In the genomic region with DNA sequence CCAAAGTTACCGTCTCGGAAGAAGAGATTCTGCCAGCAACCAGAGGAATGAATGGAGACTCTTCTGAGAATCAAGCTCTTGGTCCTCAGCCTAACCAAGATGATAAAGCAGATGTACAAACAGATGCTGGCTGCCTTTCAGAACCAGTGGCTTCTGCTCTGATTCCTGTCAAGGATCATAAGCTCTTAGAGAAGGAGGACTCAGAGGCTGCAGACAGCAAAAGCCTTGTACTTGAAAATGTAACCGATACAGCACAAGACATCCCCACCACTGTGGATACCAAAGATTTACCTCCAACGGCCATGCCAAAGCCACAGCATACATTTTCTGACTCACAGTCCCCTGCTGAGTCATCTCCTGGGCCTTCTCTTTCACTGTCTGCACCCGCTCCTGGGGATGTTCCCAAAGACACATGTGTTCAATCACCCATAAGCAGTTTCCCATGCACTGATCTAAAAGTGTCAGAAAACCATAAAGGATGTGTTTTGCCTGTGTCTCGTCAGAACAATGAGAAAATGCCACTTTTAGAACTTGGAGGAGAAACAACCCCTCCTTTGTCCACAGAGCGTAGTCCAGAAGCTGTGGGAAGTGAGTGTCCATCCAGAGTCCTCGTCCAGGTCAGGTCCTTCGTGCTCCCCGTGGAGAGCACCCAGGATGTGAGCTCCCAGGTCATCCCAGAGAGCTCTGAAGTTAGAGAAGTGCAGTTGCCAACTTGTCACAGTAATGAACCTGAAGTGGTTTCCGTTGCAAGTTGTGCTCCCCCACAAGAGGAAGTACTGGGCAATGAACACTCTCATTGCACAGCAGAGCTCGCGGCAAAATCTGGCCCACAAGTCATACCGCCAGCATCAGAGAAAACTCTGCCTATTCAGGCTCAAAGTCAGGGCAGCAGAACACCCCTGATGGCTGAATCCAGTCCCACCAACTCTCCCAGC, we compare ENCODE assay signal across 8 cellular contexts.
DNase-seq lines count a peak whose midpoint lies in the region; ATAC-seq and TF ChIP-seq lines count a peak whose summit lies in the region.

No MANE protein-coding gene starts in this region.

- H3K36me3 Mint-ChIP-seq in activated T-cell treated with anti-CD3 and anti-CD28 coated beads, Interleukin-2, amount 50 U/mL, for 72 hours (ENCODE audit: insufficient read depth in 2 of 2): peaks cover 3% of the 10 kb centered on the region in 2 donors
- H3K36me3 Mint-ChIP-seq in endothelial cell (ENCODE audit: low read depth, unreplicated experiment): no peaks in the 10 kb centered on the region

- H3K4me1 Mint-ChIP-seq in activated T-cell treated with anti-CD3 and anti-CD28 coated beads, Interleukin-2, amount 50 U/mL, for 72 hours (ENCODE audit: low read depth): peaks cover 95% of the 10 kb centered on the region
- no peaks in the 10 kb centered on the region for H3K4me1 Mint-ChIP-seq in endothelial cell (ENCODE audit: unreplicated experiment)

- 72 to 84% (median 80%) methylated on average over 14 of the region's 14 CpGs for WGBS in heart left ventricle, 4 donors

- H3K27ac Mint-ChIP-seq in activated T-cell treated with anti-CD3 and anti-CD28 coated beads, Interleukin-2, amount 50 U/mL, for 72 hours: peak overlapping the region; percentile 100
- no peak overlapping the region for H3K27ac Mint-ChIP-seq in endothelial cell (ENCODE audit: unreplicated experiment)

- H3K27me3 Mint-ChIP-seq in activated T-cell treated with anti-CD3 and anti-CD28 coated beads, Interleukin-2, amount 50 U/mL, for 72 hours (ENCODE audit: low read depth): no peaks in the 10 kb centered on the region
- no peaks in the 10 kb centered on the region for H3K27me3 Mint-ChIP-seq in endothelial cell (ENCODE audit: unreplicated experiment)

- no peaks in the 10 kb centered on the region for H3K9me3 Mint-ChIP-seq in activated T-cell treated with anti-CD3 and anti-CD28 coated beads, Interleukin-2, amount 50 U/mL, for 72 hours
- no peaks in the 10 kb centered on the region for H3K9me3 Mint-ChIP-seq in endothelial cell (ENCODE audit: unreplicated experiment)

- peak overlapping the region; percentile 80 to 94 (median 91) for H3K27ac ChIP-seq in Peyer's patch
- peak overlapping the region in 3 of 12 donors; percentile 9 to 90 (median 22) for H3K27ac ChIP-seq in heart left ventricle

- H3K4me3 ChIP-seq in Peyer's patch (peak overlapping the region; percentile 14 to 34 (median 20)), heart left ventricle (peak overlapping the region in 2 of 12 donors; percentile 4 to 49)

- ATAC-seq in GM18858 (IDR thresholded peaks at IDR 0.05; ENCODE audit: unreplicated experiment): peak; percentile 40
- peak; percentile 57 for ATAC-seq in HG02981 (IDR thresholded peaks at IDR 0.05; ENCODE audit: unreplicated experiment)
- peak; percentile 71 to 73 for ATAC-seq in activated T-cell treated with anti-CD3 and anti-CD28 coated beads, Interleukin-2, amount 50 U/mL, for 72 hours (replicated peaks in 1 of 2)
- peak; percentile 42 to 74 (median 64) for ATAC-seq in heart left ventricle

- TF ChIP-seq CTCF in Peyer's patch (IDR thresholded peaks at IDR 0.05) (no peak), heart left ventricle (IDR thresholded peaks at IDR 0.05) (no peak), endothelial cell (IDR thresholded peaks at IDR 0.05; ENCODE audit: unreplicated experiment) (no peak)

- H3K36me3 ChIP-seq in Peyer's patch: peaks cover 0 to 7% (median 0%) of the 10 kb centered on the region in 3 donors
- H3K36me3 ChIP-seq in heart left ventricle: no peaks in the 10 kb centered on the region

- H3K27me3 ChIP-seq in Peyer's patch (no peaks in the 10 kb centered on the region), heart left ventricle (no peaks in the 10 kb centered on the region)

- TF ChIP-seq POLR2A in Peyer's patch (IDR thresholded peaks at IDR 0.05): peak in 1 of 2 donors; percentile 48
- no peak for TF ChIP-seq POLR2A in heart left ventricle (IDR thresholded peaks at IDR 0.05)

- H3K4me3 Mint-ChIP-seq in activated T-cell treated with anti-CD3 and anti-CD28 coated beads, Interleukin-2, amount 50 U/mL, for 72 hours: peak overlapping the region; percentile 81 to 94
- no peak overlapping the region for H3K4me3 Mint-ChIP-seq in endothelial cell (ENCODE audit: unreplicated experiment)

- DNase-seq in Peyer's patch: peak in 2 of 3 donors; percentile 82 to 91
- peak; percentile 86 for DNase-seq in activated T-cell treated with anti-CD3 and anti-CD28 coated beads, Interleukin-2, amount 50 U/mL, for 72 hours
- DNase-seq in heart left ventricle: peak in 3 of 5 donors; percentile 35 to 80 (median 49)
- DNase-seq in stimulated activated CD4-positive, alpha-beta T cell treated with anti-CD3 and anti-CD28 coated beads, Interleukin-4, amount 100 ng/mL, for 48 hours (ENCODE audit: low read depth in 2 of 2): peak; percentile 61 to 76
- DNase-seq in NCI-H2081 (lab: John Stamatoyannopoulos, UW): no peak
- DNase-seq in endothelial cell (ENCODE audit: low spot score): no peak

- H3K9me3 ChIP-seq in Peyer's patch (no peaks in the 10 kb centered on the region), heart left ventricle (no peaks in the 10 kb centered on the region)

- intact Hi-C loops in heart left ventricle (cut with DNase I): no loop called here

- H3K4me1 ChIP-seq in Peyer's patch (peaks cover 0 to 21% (median 15%) of the 10 kb centered on the region in 4 donors), heart left ventricle (peaks cover 0 to 94% (median 0%) of the 10 kb centered on the region in 12 donors)

Comparison
In these comparisons a context has a peak if more than half of its experiments do, and no peak if none do; other contexts are left out.
1. DNase-seq: peak in Peyer's patch (2 of 3), activated T-cell treated with anti-CD3 and anti-CD28 coated beads, Interleukin-2, amount 50 U/mL, for 72 hours (2 of 2), heart left ventricle (3 of 5) and stimulated activated CD4-positive, alpha-beta T cell treated with anti-CD3 and anti-CD28 coated beads, Interleukin-4, amount 100 ng/mL, for 48 hours (2 of 2); none in NCI-H2081 (0 of 2) and endothelial cell (single experiment).
2. Peak in every context shown above with its lines, with median percentiles within 50 percentile points of each other: ATAC-seq.